In genomic region chr10:103082683-103083082, GRCh38 we compare ENCODE assay signal across 1 cellular context.
TF ChIP-seq lines count a peak whose summit lies in the region.

No MANE protein-coding gene starts in this region.

TF ChIP-seq in HepG2, 621 proteins besides CTCF, POLR2A, EP300 and RAD21 (continued from another document):
- TF ChIP-seq PRDM10 (CRISPR knock-in tag; IDR thresholded peaks at IDR 0.05; ENCODE audit: low read depth) (peak; percentile 91), IRF2 (CRISPR knock-in tag; IDR thresholded peaks at IDR 0.05) (no peak), CEBPB (IDR thresholded peaks at IDR 0.05; ENCODE audit: borderline replicate concordance, low read depth, low read length) (peak; percentile 38; the same call in 1 of the 2 replicates), ARID3A (IDR thresholded peaks at IDR 0.05; ENCODE audit: low read depth, low read length) (no peak)
